In genomic region chr10:80290474-80291220, GRCh38 we compare ENCODE assay signal across 1 cellular context.
TF ChIP-seq lines count a peak whose summit lies in the region.

No MANE protein-coding gene starts in this region.

TF ChIP-seq in HepG2, 621 proteins besides CTCF, POLR2A, EP300 and RAD21 (continued from another document and continues in another):
- TF ChIP-seq ZC3H13 (CRISPR knock-in tag; IDR thresholded peaks at IDR 0.05) (no peak), ARNTL (CRISPR knock-in tag; IDR thresholded peaks at IDR 0.05) (no peak), MEIS1 (CRISPR knock-in tag; IDR thresholded peaks at IDR 0.05; ENCODE audit: borderline replicate concordance) (peak; percentile 64; the same call in 1 of the 2 replicates), ZNF841 (CRISPR knock-in tag; IDR thresholded peaks at IDR 0.05; ENCODE audit: borderline replicate concordance) (no peak), CSRNP2 (CRISPR knock-in tag; conservative IDR thresholded peaks at IDR 0.05; ENCODE audit: low read depth) (no peak), ZNF282 (IDR thresholded peaks at IDR 0.05; ENCODE audit: partially characterized antibody) (no peak), ZNF10 (CRISPR knock-in tag; IDR thresholded peaks at IDR 0.05; ENCODE audit: borderline replicate concordance, low read depth) (no peak), E2F5 (CRISPR knock-in tag; conservative IDR thresholded peaks at IDR 0.05) (no peak), ZHX2 (IDR thresholded peaks at IDR 0.05; ENCODE audit: low read depth) (no peak), ZHX2 (CRISPR knock-in tag; IDR thresholded peaks at IDR 0.05; ENCODE audit: borderline replicate concordance) (no peak), ZNF335 (CRISPR knock-in tag; IDR thresholded peaks at IDR 0.05) (no peak), PAX8 (CRISPR knock-in tag; IDR thresholded peaks at IDR 0.05; ENCODE audit: borderline replicate concordance) (no peak), ARNT (IDR thresholded peaks at IDR 0.05) (no peak), ZBTB42 (CRISPR knock-in tag; IDR thresholded peaks at IDR 0.05) (no peak), HNF1B (CRISPR knock-in tag; IDR thresholded peaks at IDR 0.05) (0 out of 2 replicates have a peak, but pooled peaks have one; percentile 37), ZSCAN25 (CRISPR knock-in tag; IDR thresholded peaks at IDR 0.05) (no peak), ZNF749 (CRISPR knock-in tag; IDR thresholded peaks at IDR 0.05; ENCODE audit: borderline replicate concordance) (no peak), TOPORS (CRISPR knock-in tag; IDR thresholded peaks at IDR 0.05) (0 out of 2 replicates have a peak, but pooled peaks have one; percentile 45), ZNF432 (CRISPR knock-in tag; IDR thresholded peaks at IDR 0.05; ENCODE audit: borderline replicate concordance) (no peak), ZNF501 (CRISPR knock-in tag; IDR thresholded peaks at IDR 0.05) (no peak), ZSCAN21 (CRISPR knock-in tag; IDR thresholded peaks at IDR 0.05; ENCODE audit: borderline replicate concordance) (no peak), MXI1 (IDR thresholded peaks at IDR 0.05; ENCODE audit: borderline replicate concordance, low read depth, low read length) (no peak), ZNF891 (CRISPR knock-in tag; IDR thresholded peaks at IDR 0.05) (no peak), ZNF12 (CRISPR knock-in tag; IDR thresholded peaks at IDR 0.05) (peak; percentile 87), ZNF280D (CRISPR knock-in tag; IDR thresholded peaks at IDR 0.05) (no peak), SATB2 (CRISPR knock-in tag; IDR thresholded peaks at IDR 0.05) (no peak), MXD4 (CRISPR knock-in tag; IDR thresholded peaks at IDR 0.05) (no peak; the same call in 1 of the 2 replicates), GPBP1L1 (CRISPR knock-in tag; IDR thresholded peaks at IDR 0.05) (no peak), NONO (IDR thresholded peaks at IDR 0.05) (no peak), NONO (CRISPR knock-in tag; conservative IDR thresholded peaks at IDR 0.05) (no peak; the same call in 1 of the 2 replicates), MED13 (CRISPR knock-in tag; IDR thresholded peaks at IDR 0.05) (no peak)
- TF ChIP-seq, protein P1, sequence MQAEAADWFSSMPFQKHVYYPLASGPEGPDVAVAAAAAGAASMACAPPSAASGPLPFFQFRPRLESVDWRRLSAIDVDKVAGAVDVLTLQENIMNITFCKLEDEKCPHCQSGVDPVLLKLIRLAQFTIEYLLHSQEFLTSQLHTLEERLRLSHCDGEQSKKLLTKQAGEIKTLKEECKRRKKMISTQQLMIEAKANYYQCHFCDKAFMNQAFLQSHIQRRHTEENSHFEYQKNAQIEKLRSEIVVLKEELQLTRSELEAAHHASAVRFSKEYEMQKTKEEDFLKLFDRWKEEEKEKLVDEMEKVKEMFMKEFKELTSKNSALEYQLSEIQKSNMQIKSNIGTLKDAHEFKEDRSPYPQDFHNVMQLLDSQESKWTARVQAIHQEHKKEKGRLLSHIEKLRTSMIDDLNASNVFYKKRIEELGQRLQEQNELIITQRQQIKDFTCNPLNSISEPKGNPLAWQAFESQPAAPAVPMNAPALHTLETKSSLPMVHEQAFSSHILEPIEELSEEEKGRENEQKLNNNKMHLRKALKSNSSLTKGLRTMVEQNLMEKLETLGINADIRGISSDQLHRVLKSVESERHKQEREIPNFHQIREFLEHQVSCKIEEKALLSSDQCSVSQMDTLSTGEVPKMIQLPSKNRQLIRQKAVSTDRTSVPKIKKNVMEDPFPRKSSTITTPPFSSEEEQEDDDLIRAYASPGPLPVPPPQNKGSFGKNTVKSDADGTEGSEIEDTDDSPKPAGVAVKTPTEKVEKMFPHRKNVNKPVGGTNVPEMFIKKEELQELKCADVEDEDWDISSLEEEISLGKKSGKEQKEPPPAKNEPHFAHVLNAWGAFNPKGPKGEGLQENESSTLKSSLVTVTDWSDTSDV (CRISPR knock-in tag; IDR thresholded peaks at IDR 0.05): no peak
- TF ChIP-seq, protein P2, sequence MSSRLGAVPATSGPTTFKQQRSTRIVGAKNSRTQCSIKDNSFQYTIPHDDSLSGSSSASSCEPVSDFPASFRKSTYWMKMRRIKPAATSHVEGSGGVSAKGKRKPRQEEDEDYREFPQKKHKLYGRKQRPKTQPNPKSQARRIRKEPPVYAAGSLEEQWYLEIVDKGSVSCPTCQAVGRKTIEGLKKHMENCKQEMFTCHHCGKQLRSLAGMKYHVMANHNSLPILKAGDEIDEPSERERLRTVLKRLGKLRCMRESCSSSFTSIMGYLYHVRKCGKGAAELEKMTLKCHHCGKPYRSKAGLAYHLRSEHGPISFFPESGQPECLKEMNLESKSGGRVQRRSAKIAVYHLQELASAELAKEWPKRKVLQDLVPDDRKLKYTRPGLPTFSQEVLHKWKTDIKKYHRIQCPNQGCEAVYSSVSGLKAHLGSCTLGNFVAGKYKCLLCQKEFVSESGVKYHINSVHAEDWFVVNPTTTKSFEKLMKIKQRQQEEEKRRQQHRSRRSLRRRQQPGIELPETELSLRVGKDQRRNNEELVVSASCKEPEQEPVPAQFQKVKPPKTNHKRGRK (CRISPR knock-in tag; IDR thresholded peaks at IDR 0.05): no peak
- TF ChIP-seq, protein P3, sequence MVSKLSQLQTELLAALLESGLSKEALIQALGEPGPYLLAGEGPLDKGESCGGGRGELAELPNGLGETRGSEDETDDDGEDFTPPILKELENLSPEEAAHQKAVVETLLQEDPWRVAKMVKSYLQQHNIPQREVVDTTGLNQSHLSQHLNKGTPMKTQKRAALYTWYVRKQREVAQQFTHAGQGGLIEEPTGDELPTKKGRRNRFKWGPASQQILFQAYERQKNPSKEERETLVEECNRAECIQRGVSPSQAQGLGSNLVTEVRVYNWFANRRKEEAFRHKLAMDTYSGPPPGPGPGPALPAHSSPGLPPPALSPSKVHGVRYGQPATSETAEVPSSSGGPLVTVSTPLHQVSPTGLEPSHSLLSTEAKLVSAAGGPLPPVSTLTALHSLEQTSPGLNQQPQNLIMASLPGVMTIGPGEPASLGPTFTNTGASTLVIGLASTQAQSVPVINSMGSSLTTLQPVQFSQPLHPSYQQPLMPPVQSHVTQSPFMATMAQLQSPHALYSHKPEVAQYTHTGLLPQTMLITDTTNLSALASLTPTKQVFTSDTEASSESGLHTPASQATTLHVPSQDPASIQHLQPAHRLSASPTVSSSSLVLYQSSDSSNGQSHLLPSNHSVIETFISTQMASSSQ (IDR thresholded peaks at IDR 0.05; ENCODE audit: low read depth): peak; percentile 92
- TF ChIP-seq, protein P3 (CRISPR knock-in tag; IDR thresholded peaks at IDR 0.05; ENCODE audit: borderline replicate concordance): peak; percentile 91
